In genomic region chr3:173785004-173785403, GRCh38 we compare ENCODE assay signal across 16 cellular contexts.
A peak's percentile ranks its signal among the peaks of the same experiment; 100 is the strongest.
DNase-seq lines count a peak whose midpoint lies in the region; ATAC-seq and TF ChIP-seq lines count a peak whose summit lies in the region.
"Had no signal": no experiment of that assay in that cellular context is flagged by ENCODE, and none has a peak within 500 bp of the region (broad histone marks: within the 10 kb centered on the region; RNA-seq: fewer than 3 reads in every experiment).

No MANE protein-coding gene starts in this region.

- H3K9ac ChIP-seq in H9 (ENCODE audit: extremely low read depth, insufficient read length, low read length) (no peak overlapping the region), OCI-LY3 (ENCODE audit: low read length) (no peak overlapping the region)

- no peak overlapping the region for H3K4me3 ChIP-seq in OCI-LY3 (ENCODE audit: low read length)
- H3K4me3 ChIP-seq in hepatocyte: no peak overlapping the region
- H3K4me3 ChIP-seq: transverse colon had no signal

- H3K79me2 ChIP-seq in H9 (ENCODE audit: insufficient read depth, low read length) (no peaks in the 10 kb centered on the region), OCI-LY3 (ENCODE audit: low read length) (no peaks in the 10 kb centered on the region), hepatocyte (no peaks in the 10 kb centered on the region)

- H2BK120ac ChIP-seq in H9 (ENCODE audit: low read depth, low read length, poor library complexity, severe bottlenecking): no peak overlapping the region

- no peaks in the 10 kb centered on the region for H3K23me2 ChIP-seq in H9 (ENCODE audit: insufficient read length, low read depth, low read length, poor library complexity, severe bottlenecking)

- H4K91ac ChIP-seq in H9 (ENCODE audit: insufficient read length, low read depth, low read length): no peak overlapping the region

- H2BK20ac ChIP-seq in H9 (ENCODE audit: low read depth, low read length, poor library complexity, severe bottlenecking): no peak overlapping the region

- no peak overlapping the region for H2BK5ac ChIP-seq in H9 (ENCODE audit: insufficient read length, low read length)

- H3K9me3 Mint-ChIP-seq in H9: no peaks in the 10 kb centered on the region
- H3K9me3 Mint-ChIP-seq in activated naive CD4-positive, alpha-beta T cell treated with anti-CD3 and anti-CD28 coated beads, Interleukin-2, amount 50 U/mL, for 72 hours: peaks cover 6 to 9% of the 10 kb centered on the region in 2 donors
- H3K9me3 Mint-ChIP-seq: activated naive CD8-positive, alpha-beta T cell treated with anti-CD3 and anti-CD28 coated beads, Interleukin-2, amount 10 ng/mL, durations not matched to agents 7 days and 5 days; T-helper 1 cell treated with Interleukin-12 subunit alpha and Interleukin-12 subunit beta and Interleukin-4 antibody, amounts not matched to agents 30 μg/mL and 1 μg/mL, for 36 hours had no signal

- H3K9me3 ChIP-seq in H9 (ENCODE audit: control insufficient read depth, low read depth, low read length) (no peaks in the 10 kb centered on the region), OCI-LY3 (ENCODE audit: insufficient read depth, low read length) (no peaks in the 10 kb centered on the region), hepatocyte (ENCODE audit: low read depth) (no peaks in the 10 kb centered on the region)
- H3K9me3 ChIP-seq: transverse colon had no signal

- H3T11ph ChIP-seq in H9 (ENCODE audit: low read length): no peak overlapping the region

- H3K23ac ChIP-seq in H9 (ENCODE audit: insufficient read length, low read depth, low read length): no peak overlapping the region

- H3K27ac Mint-ChIP-seq in H9: no peak overlapping the region; a peak in 1 of 7 replicates
- no peak overlapping the region for H3K27ac Mint-ChIP-seq in activated naive CD4-positive, alpha-beta T cell treated with anti-CD3 and anti-CD28 coated beads, Interleukin-2, amount 50 U/mL, for 72 hours
- H3K27ac Mint-ChIP-seq: activated B cell treated with CpG ODN at 0.5 μM for 24 hours; activated CD8-positive, alpha-beta T cell treated with anti-CD3 and anti-CD28 coated beads, Interleukin-2, amount 10 ng/mL, durations not matched to agents 7 days and 5 days; activated naive CD8-positive, alpha-beta T cell treated with anti-CD3 and anti-CD28 coated beads, Interleukin-2, amount 10 ng/mL, durations not matched to agents 7 days and 5 days; B cell; T-helper 1 cell treated with Interleukin-12 subunit alpha and Interleukin-12 subunit beta and Interleukin-4 antibody, amounts not matched to agents 30 μg/mL and 1 μg/mL, for 36 hours had no signal

- no peaks in the 10 kb centered on the region for H3K36me3 ChIP-seq in OCI-LY3 (replicated peaks; ENCODE audit: low read depth, low read length)
- no peaks in the 10 kb centered on the region for H3K36me3 ChIP-seq in hepatocyte (replicated peaks; ENCODE audit: insufficient read depth, low read depth)
- H3K36me3 ChIP-seq: transverse colon had no signal

- H3K4me1 ChIP-seq in H9 (ENCODE audit: insufficient read depth, low read length): no peaks in the 10 kb centered on the region
- no peaks in the 10 kb centered on the region for H3K4me1 ChIP-seq in OCI-LY3 (ENCODE audit: low read length)
- H3K4me1 ChIP-seq in hepatocyte (ENCODE audit: insufficient read depth): no peaks in the 10 kb centered on the region
- H3K4me1 ChIP-seq: transverse colon had no signal

- H3K56ac ChIP-seq in H9 (ENCODE audit: insufficient read length, low read depth, low read length): no peak overlapping the region

- no peaks in the 10 kb centered on the region for H3K9me2 ChIP-seq in hepatocyte (replicated peaks; ENCODE audit: insufficient read depth)

- TF ChIP-seq CTCF in H9 (conservative IDR thresholded peaks at IDR 0.05) (peak; percentile 52; the same call in 2 of the 3 replicates), OCI-LY3 (IDR thresholded peaks at IDR 0.05; ENCODE audit: low read depth, low read length) (0 out of 2 replicates have a peak, but pooled peaks have one; percentile 5), hepatocyte (IDR thresholded peaks at IDR 0.05; ENCODE audit: poor library complexity) (peak; percentile 6)

- H3K4me2 ChIP-seq in H9 (ENCODE audit: insufficient read depth, insufficient read length, low read length): no peak overlapping the region
- H3K4me2 ChIP-seq in OCI-LY3 (ENCODE audit: low read length): no peak overlapping the region
- no peak overlapping the region for H3K4me2 ChIP-seq in hepatocyte

- no peak overlapping the region for H3K4ac ChIP-seq in H9 (ENCODE audit: low read depth, low read length)

- no peaks in the 10 kb centered on the region for H4K20me1 ChIP-seq in H9 (ENCODE audit: control insufficient read depth, insufficient read depth, insufficient read length)
- H4K20me1 ChIP-seq in OCI-LY3 (ENCODE audit: insufficient read depth, low read length): no peaks in the 10 kb centered on the region
- no peaks in the 10 kb centered on the region for H4K20me1 ChIP-seq in hepatocyte (ENCODE audit: insufficient read depth, poor library complexity, severe bottlenecking)

- ATAC-seq in esophagus mucosa: no peak
- no peak for ATAC-seq in activated naive CD4-positive, alpha-beta T cell treated with anti-CD3 and anti-CD28 coated beads, Interleukin-2, amount 50 U/mL, for 72 hours
- ATAC-seq: activated CD8-positive, alpha-beta T cell treated with anti-CD3 and anti-CD28 coated beads, Interleukin-2, amount 10 ng/mL, durations not matched to agents 7 days and 5 days; HepG2 had no signal

- no peak overlapping the region for H2AK5ac ChIP-seq in H9 (ENCODE audit: insufficient read length, low read length)

- WGBS in H9 (ENCODE audit: extremely low coverage, insufficient read length, low lambda C conversion rate): no CpG with 5 or more reads among the region's 3 CpGs
- 78% methylated on average over 3 of the region's 3 CpGs for WGBS in hepatocyte (ENCODE audit: low lambda C conversion rate, missing lambda C conversion rate)

- no peak overlapping the region for H2AFZ ChIP-seq in H9 (ENCODE audit: low read length)
- H2AFZ ChIP-seq in OCI-LY3 (ENCODE audit: low read depth, low read length): no peak overlapping the region
- H2AFZ ChIP-seq in hepatocyte: no peak overlapping the region

- no peak overlapping the region for H2BK15ac ChIP-seq in H9 (ENCODE audit: low read depth, low read length)

- no peak overlapping the region for H4K8ac ChIP-seq in H9 (replicated peaks; ENCODE audit: insufficient read length, low read depth, low read length)

- no peaks in the 10 kb centered on the region for H3K27me3 Mint-ChIP-seq in H9 (ENCODE audit: low read depth)
- H3K27me3 Mint-ChIP-seq: activated B cell treated with CpG ODN at 0.5 μM for 24 hours; activated naive CD8-positive, alpha-beta T cell treated with anti-CD3 and anti-CD28 coated beads, Interleukin-2, amount 10 ng/mL, durations not matched to agents 7 days and 5 days; B cell had no signal

- H3K4me1 Mint-ChIP-seq in H9: peaks cover 15 to 16% of the 10 kb centered on the region in 2 experiments
- H3K4me1 Mint-ChIP-seq: activated B cell treated with CpG ODN at 0.5 μM for 24 hours; activated naive CD8-positive, alpha-beta T cell treated with anti-CD3 and anti-CD28 coated beads, Interleukin-2, amount 10 ng/mL, durations not matched to agents 7 days and 5 days; B cell had no signal

- no peak overlapping the region for H4K5ac ChIP-seq in H9 (ENCODE audit: insufficient read length, low read depth, low read length)

- H3K14ac ChIP-seq in H9 (ENCODE audit: insufficient read depth, low read length): no peak overlapping the region

- H3K4me3 Mint-ChIP-seq in H9: no peak overlapping the region
- H3K4me3 Mint-ChIP-seq: activated B cell treated with CpG ODN at 0.5 μM for 24 hours; activated CD8-positive, alpha-beta T cell treated with anti-CD3 and anti-CD28 coated beads, Interleukin-2, amount 10 ng/mL, durations not matched to agents 7 days and 5 days; activated naive CD8-positive, alpha-beta T cell treated with anti-CD3 and anti-CD28 coated beads, Interleukin-2, amount 10 ng/mL, durations not matched to agents 7 days and 5 days; B cell; T-helper 1 cell treated with Interleukin-12 subunit alpha and Interleukin-12 subunit beta and Interleukin-4 antibody, amounts not matched to agents 30 μg/mL and 1 μg/mL, for 36 hours had no signal

- H3K27ac ChIP-seq in H9 (ENCODE audit: insufficient read length, low read depth, low read length): no peak overlapping the region
- no peak overlapping the region for H3K27ac ChIP-seq in OCI-LY3 (ENCODE audit: low read length)
- no peak overlapping the region for H3K27ac ChIP-seq in hepatocyte
- H3K27ac ChIP-seq: transverse colon had no signal

- H2BK12ac ChIP-seq in H9 (ENCODE audit: insufficient read length, low read depth, low read length): no peak overlapping the region

- H3K79me1 ChIP-seq in H9 (ENCODE audit: insufficient read depth, low read depth, low read length, poor library complexity, severe bottlenecking): no peaks in the 10 kb centered on the region

- no peak overlapping the region for H3K18ac ChIP-seq in H9 (ENCODE audit: insufficient read length, low read depth, low read length)

- H3K27me3 ChIP-seq in H9 (ENCODE audit: insufficient read depth, low read length): no peaks in the 10 kb centered on the region
- no peaks in the 10 kb centered on the region for H3K27me3 ChIP-seq in OCI-LY3 (ENCODE audit: low read depth, low read length)
- no peaks in the 10 kb centered on the region for H3K27me3 ChIP-seq in hepatocyte
- H3K27me3 ChIP-seq: transverse colon had no signal

- H3K36me3 Mint-ChIP-seq in H9 (ENCODE audit: insufficient read depth in 1 of 3, low read depth in 3 of 3): no peaks in the 10 kb centered on the region
- H3K36me3 Mint-ChIP-seq in activated naive CD4-positive, alpha-beta T cell treated with anti-CD3 and anti-CD28 coated beads, Interleukin-2, amount 50 U/mL, for 72 hours: no peaks in the 10 kb centered on the region
- H3K36me3 Mint-ChIP-seq: activated naive CD8-positive, alpha-beta T cell treated with anti-CD3 and anti-CD28 coated beads, Interleukin-2, amount 10 ng/mL, durations not matched to agents 7 days and 5 days had no signal

- peak; percentile 14 for DNase-seq in D341Med (ENCODE audit: low spot score)
- DNase-seq in H9: peak; percentile 33
- DNase-seq in hepatocyte (ENCODE audit: low spot score): peak; percentile 8
- no peak for DNase-seq in mesenteric fat pad (ENCODE audit: low spot score)
- no peak for DNase-seq in NCI-H2029 (lab: John Stamatoyannopoulos, UW)
- no peak for DNase-seq in activated naive CD4-positive, alpha-beta T cell treated with anti-CD3 and anti-CD28 coated beads, Interleukin-2, amount 50 U/mL, for 72 hours (ENCODE audit: low spot score in 2 of 2)
- DNase-seq: activated B cell treated with CpG ODN at 0.5 μM for 24 hours; activated CD8-positive, alpha-beta T cell treated with anti-CD3 and anti-CD28 coated beads, Interleukin-2, amount 10 ng/mL, durations not matched to agents 7 days and 5 days; activated naive CD8-positive, alpha-beta T cell treated with anti-CD3 and anti-CD28 coated beads, Interleukin-2, amount 10 ng/mL, durations not matched to agents 7 days and 5 days; stimulated activated naive CD4-positive, alpha-beta T cell; transverse colon had no signal

Comparison
In these comparisons a context has a peak if more than half of its experiments do, and no peak if none do; other contexts are left out.
1. DNase-seq: peak in D341Med (single experiment), H9 (single experiment) and hepatocyte (single experiment); none in mesenteric fat pad (single experiment), NCI-H2029 (single experiment) and activated naive CD4-positive, alpha-beta T cell treated with anti-CD3 and anti-CD28 coated beads, Interleukin-2, amount 50 U/mL, for 72 hours (0 of 2).
2. Peak in every context shown above with its lines, with median percentiles within 50 percentile points of each other: CTCF ChIP-seq.